In the genomic region with DNA sequence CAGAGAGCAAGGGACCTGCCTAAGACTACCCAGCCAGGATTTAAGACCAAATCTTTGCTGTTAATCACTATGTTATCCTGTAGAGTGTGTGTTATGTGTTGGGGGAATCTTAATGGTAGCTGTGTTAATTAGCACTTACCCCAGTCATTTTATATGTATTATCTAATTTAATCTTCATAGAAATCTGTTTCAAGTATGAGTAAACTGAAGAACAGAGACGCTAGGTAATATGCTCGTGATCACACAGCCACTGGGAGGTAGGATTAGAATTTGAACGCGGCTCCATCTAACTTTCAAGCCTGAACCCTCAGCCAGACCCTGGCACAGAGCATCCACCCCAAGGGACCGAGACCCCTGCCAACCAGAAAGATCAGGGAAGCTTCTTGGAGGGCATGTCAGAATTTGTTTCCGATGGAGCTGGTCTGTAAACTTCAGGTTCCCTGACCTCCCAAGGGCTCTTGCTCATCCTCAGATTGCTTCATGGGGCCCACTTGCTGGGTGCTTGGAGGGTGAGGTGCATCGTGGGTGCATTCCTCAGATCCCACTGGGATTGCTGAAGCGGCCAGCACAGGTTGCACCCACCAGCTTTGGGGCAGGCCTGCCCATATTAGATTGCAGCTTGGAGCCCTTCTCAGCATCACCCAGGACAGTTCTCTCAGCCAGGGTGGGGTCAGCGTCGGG, we compare ENCODE assay signal across 16 cellular contexts.
DNase-seq lines count a peak whose midpoint lies in the region; ATAC-seq, FAIRE-seq and TF ChIP-seq lines count a peak whose summit lies in the region.
"Had no signal": no experiment of that assay in that cellular context is flagged by ENCODE, and none has a peak within 500 bp of the region (broad histone marks: within the 10 kb centered on the region; RNA-seq: fewer than 3 reads in every experiment).

No MANE protein-coding gene starts in this region.

- H3K4me3 Mint-ChIP-seq in activated CD4-positive, alpha-beta T cell treated with anti-CD3 and anti-CD28 coated beads for 36 hours, result no peak overlapping the region
- H3K4me3 Mint-ChIP-seq: CD8-positive, alpha-beta memory T cell had no signal

- intact Hi-C loops in K562 (cut with micrococcal nuclease), result no loop called here
- intact Hi-C loops in activated CD4-positive, alpha-beta T cell treated with anti-CD3 and anti-CD28 coated beads for 36 hours (cut with DNase I, micrococcal nuclease), result no loop called here

- H3K79me2 ChIP-seq in K562 (ENCODE audit: control insufficient read depth, insufficient read depth, low read length) (no peaks in the 10 kb centered on the region; the same call in 2 of the 3 replicates), osteoblast (ENCODE audit: insufficient read depth, low read length) (peaks cover 65% of the 10 kb centered on the region)

- H3K4me3 ChIP-seq in AG04450 (ENCODE audit: low read depth, low read length) (no peak overlapping the region), H7 (ENCODE audit: insufficient read depth, low read depth, low read length) (no peak overlapping the region), K562 (no peak overlapping the region), osteoblast (ENCODE audit: insufficient read depth, low read length) (no peak overlapping the region)
- H3K4me3 ChIP-seq: Peyer's patch had no signal

- H3K27ac ChIP-seq in AG04450 (ENCODE audit: low read depth, low read length), result peak overlapping the region; percentile 31
- H3K27ac ChIP-seq in K562 (ENCODE audit: extremely low read depth, low read depth, low read length), result no peak overlapping the region
- H3K27ac ChIP-seq in osteoblast (ENCODE audit: low read depth, low read length), result peak overlapping the region; percentile 11
- H3K27ac ChIP-seq: Peyer's patch had no signal

- no peak for TF ChIP-seq EP300 in K562 (IDR thresholded peaks at IDR 0.05; ENCODE audit: low read length)

- no TSS peak for BruUV-seq in K562 (replicated peaks; lab: Mats Ljungman, UMichigan)

- no peaks in the 10 kb centered on the region for H3K27me3 Mint-ChIP-seq in activated CD4-positive, alpha-beta T cell treated with anti-CD3 and anti-CD28 coated beads for 36 hours
- H3K27me3 Mint-ChIP-seq: CD8-positive, alpha-beta memory T cell had no signal

- H3K4me1 Mint-ChIP-seq in activated CD4-positive, alpha-beta T cell treated with anti-CD3 and anti-CD28 coated beads for 36 hours, result no peaks in the 10 kb centered on the region
- H3K4me1 Mint-ChIP-seq: CD8-positive, alpha-beta memory T cell had no signal

- H3K36me3 ChIP-seq in H7 (replicated peaks; ENCODE audit: control insufficient read depth, insufficient read depth, low read length) (no peaks in the 10 kb centered on the region), K562 (ENCODE audit: control insufficient read depth, insufficient read depth, low read length) (peaks cover 13% of the 10 kb centered on the region; the same call in 2 of the 3 replicates), osteoblast (ENCODE audit: insufficient read depth, low read length) (peaks cover 53% of the 10 kb centered on the region)

- no peak overlapping the region for H2AFZ ChIP-seq in K562 (ENCODE audit: low read depth, low read length)
- H2AFZ ChIP-seq in osteoblast (ENCODE audit: low read length), result no peak overlapping the region

- CTCF ChIA-PET in AG04450 (lab: Charles Lee), result no interaction called here
- CTCF ChIA-PET in K562 (lab: Yijun Ruan, JAX; ENCODE audit: low intra/inter-chr PET ratio), result no interaction called here
- CTCF ChIA-PET in activated CD4-positive, alpha-beta T cell treated with anti-CD3 and anti-CD28 coated beads for 36 hours (lab: Charles Lee), result interaction anchor here (0.9 kb wide), 1 partner anchor 14 kb away, joined by 3 read pairs; no protein-coding TSS in a partner anchor

- no peak overlapping the region for H3K4me2 ChIP-seq in K562 (ENCODE audit: insufficient read depth, low read length)
- no peak overlapping the region for H3K4me2 ChIP-seq in osteoblast (ENCODE audit: insufficient read depth, low read length)

- H3K27me3 ChIP-seq in AG04450 (ENCODE audit: control insufficient read depth, insufficient read depth, low read length) (no peaks in the 10 kb centered on the region), H7 (ENCODE audit: control insufficient read depth, insufficient read depth, low read length) (no peaks in the 10 kb centered on the region), K562 (ENCODE audit: control insufficient read depth in 2 of 2, insufficient read depth in 2 of 2, low read length in 2 of 2) (no peaks in the 10 kb centered on the region), osteoblast (ENCODE audit: insufficient read depth, low read length) (no peaks in the 10 kb centered on the region)
- H3K27me3 ChIP-seq: Peyer's patch had no signal

- DNase-seq in AG04450 (ENCODE audit: low read depth, low spot score) (no peak), H7 (peak; percentile 45), K562 (ENCODE audit: extremely low read depth in 1 of 4, low spot score in 3 of 4) (no peak), osteoblast (ENCODE audit: insufficient read length, low spot score, missing footprints) (no peak), D721Med (ENCODE audit: insufficient read length, low spot score) (no peak), NCI-H2171 (lab: John Stamatoyannopoulos, UW) (no peak)
- DNase-seq in activated CD4-positive, alpha-beta T cell treated with anti-CD3 and anti-CD28 coated beads for 36 hours, result no peak
- DNase-seq: CD8-positive, alpha-beta memory T cell; DMS 273 treated with DMSO at 0.1 percent for 48 hours; GOT3; NCI-H1417 treated with DMSO at 0.1 percent for 48 hours; NCI-H2029; NCI-H510A; NCI-H82; Peyer's patch; SHP77 treated with DMSO at 0.1 percent for 48 hours had no signal

- H3K36me3 Mint-ChIP-seq in activated CD4-positive, alpha-beta T cell treated with anti-CD3 and anti-CD28 coated beads for 36 hours (ENCODE audit: low read depth), result no peaks in the 10 kb centered on the region

- no peak overlapping the region for H3K27ac Mint-ChIP-seq in activated CD4-positive, alpha-beta T cell treated with anti-CD3 and anti-CD28 coated beads for 36 hours

- no peak for TF ChIP-seq RAD21 in K562 (CRISPR knock-in tag; conservative IDR thresholded peaks at IDR 0.05 in 1 of 2, IDR thresholded peaks at IDR 0.05 in 1 of 2)

- H3K9me3 ChIP-seq in AG04450 (ENCODE audit: control insufficient read depth, insufficient read depth, low read length), result no peaks in the 10 kb centered on the region
- H3K9me3 ChIP-seq in K562 (replicated peaks; ENCODE audit: control insufficient read depth, insufficient read depth, low read depth, low read length), result no peaks in the 10 kb centered on the region
- H3K9me3 ChIP-seq in osteoblast (ENCODE audit: low read depth, low read length), result no peaks in the 10 kb centered on the region
- H3K9me3 ChIP-seq: Peyer's patch had no signal

- no peaks in the 10 kb centered on the region for H3K9me1 ChIP-seq in K562 (ENCODE audit: control insufficient read depth, insufficient read depth, low read length)

- H3K9ac ChIP-seq in K562 (ENCODE audit: insufficient read depth in 1 of 2, low read depth in 2 of 2, low read length in 2 of 2), result peak overlapping the region in 1 of 2 experiments; percentile 47; a peak in 1 of 4 replicates

- H4K20me1 ChIP-seq in K562 (replicated peaks; ENCODE audit: control insufficient read depth, insufficient read depth, low read length) (no peaks in the 10 kb centered on the region), osteoblast (ENCODE audit: insufficient read depth, low read length) (peaks cover 53% of the 10 kb centered on the region)

- in situ Hi-C loops in K562 (cut with MboI), result no loop called here

- FAIRE-seq in K562 (lab: Jason Lieb, UNC) (no peak), D721Med (lab: Jason Lieb, UNC) (no peak)

- POLR2A ChIA-PET in AG04450 (lab: Yijun Ruan, JAX), result interaction anchor here (0.7 kb wide), 1 partner anchor 754 kb away, joined by 3 read pairs; no protein-coding TSS in a partner anchor
- POLR2A ChIA-PET in K562 (lab: Yijun Ruan, JAX), result interaction anchor here (0.6 to 1.9 kb wide), 8 partner anchors 8 to 281 kb away, joined by 3 to 6 read pairs (median 3); no protein-coding TSS in a partner anchor
- POLR2A ChIA-PET in activated CD4-positive, alpha-beta T cell treated with anti-CD3 and anti-CD28 coated beads for 36 hours (lab: Charles Lee), result no interaction called here

- H3K9me3 Mint-ChIP-seq in activated CD4-positive, alpha-beta T cell treated with anti-CD3 and anti-CD28 coated beads for 36 hours (ENCODE audit: low read depth), result no peaks in the 10 kb centered on the region
- H3K9me3 Mint-ChIP-seq: CD8-positive, alpha-beta memory T cell had no signal

- H3K4me1 ChIP-seq in K562 (replicated peaks in 1 of 2; ENCODE audit: control insufficient read depth in 2 of 2, insufficient read depth in 2 of 2, low read length in 2 of 2), result peaks cover 33 to 49% of the 10 kb centered on the region in 2 experiments
- peaks cover 39% of the 10 kb centered on the region for H3K4me1 ChIP-seq in osteoblast (ENCODE audit: insufficient read depth, low read length)

- no peak for TF ChIP-seq POLR2A in K562 (conservative IDR thresholded peaks at IDR 0.05)

- WGBS in K562 (ENCODE audit: insufficient coverage, low coverage, missing lambda C conversion rate), result 83% methylated on average over 10 of the region's 10 CpGs

- no peak for TF ChIP-seq CTCF in AG04450 (IDR thresholded peaks at IDR 0.05; ENCODE audit: low read depth, low read length)
- TF ChIP-seq CTCF in K562 (IDR thresholded peaks at IDR 0.05 in 2 of 3, conservative IDR thresholded peaks at IDR 0.05 in 1 of 3; ENCODE audit: insufficient read depth in 2 of 3, low read depth in 1 of 3, low read length in 3 of 3), result no peak
- no peak for TF ChIP-seq CTCF in osteoblast (IDR thresholded peaks at IDR 0.05; ENCODE audit: extremely low read depth, low read depth, low read length)
- TF ChIP-seq CTCF in D721Med (IDR thresholded peaks at IDR 0.05; ENCODE audit: insufficient read depth, missing control alignments), result no peak

- no peak for ATAC-seq in K562
- no peak for ATAC-seq in activated CD4-positive, alpha-beta T cell treated with anti-CD3 and anti-CD28 coated beads for 36 hours

TF ChIP-seq in K562, 482 proteins besides CTCF, POLR2A, EP300 and RAD21 (continues in another document):
- TF ChIP-seq TEAD1 (CRISPR knock-in tag; IDR thresholded peaks at IDR 0.05) (no peak), POLR2B (IDR thresholded peaks at IDR 0.05; ENCODE audit: low read depth, partially characterized antibody) (no peak), KDM1A (IDR thresholded peaks at IDR 0.05) (peak; percentile 18 to 47; a peak in 2 of 4 replicates), BCOR (IDR thresholded peaks at IDR 0.05) (peak; percentile 58; the same call in 1 of the 2 replicates), ZFP36 (IDR thresholded peaks at IDR 0.05; ENCODE audit: low read depth, low read length, partially characterized antibody) (peak; percentile 58)
- TF ChIP-seq, protein P1, sequence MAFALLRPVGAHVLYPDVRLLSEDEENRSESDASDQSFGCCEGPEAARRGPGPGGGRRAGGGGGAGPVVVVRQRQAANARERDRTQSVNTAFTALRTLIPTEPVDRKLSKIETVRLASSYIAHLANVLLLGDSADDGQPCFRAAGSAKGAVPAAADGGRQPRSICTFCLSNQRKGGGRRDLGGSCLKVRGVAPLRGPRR (CRISPR knock-in tag; IDR thresholded peaks at IDR 0.05), result no peak
